1 cellular context compared by ENCODE assay signal in the genomic region with DNA sequence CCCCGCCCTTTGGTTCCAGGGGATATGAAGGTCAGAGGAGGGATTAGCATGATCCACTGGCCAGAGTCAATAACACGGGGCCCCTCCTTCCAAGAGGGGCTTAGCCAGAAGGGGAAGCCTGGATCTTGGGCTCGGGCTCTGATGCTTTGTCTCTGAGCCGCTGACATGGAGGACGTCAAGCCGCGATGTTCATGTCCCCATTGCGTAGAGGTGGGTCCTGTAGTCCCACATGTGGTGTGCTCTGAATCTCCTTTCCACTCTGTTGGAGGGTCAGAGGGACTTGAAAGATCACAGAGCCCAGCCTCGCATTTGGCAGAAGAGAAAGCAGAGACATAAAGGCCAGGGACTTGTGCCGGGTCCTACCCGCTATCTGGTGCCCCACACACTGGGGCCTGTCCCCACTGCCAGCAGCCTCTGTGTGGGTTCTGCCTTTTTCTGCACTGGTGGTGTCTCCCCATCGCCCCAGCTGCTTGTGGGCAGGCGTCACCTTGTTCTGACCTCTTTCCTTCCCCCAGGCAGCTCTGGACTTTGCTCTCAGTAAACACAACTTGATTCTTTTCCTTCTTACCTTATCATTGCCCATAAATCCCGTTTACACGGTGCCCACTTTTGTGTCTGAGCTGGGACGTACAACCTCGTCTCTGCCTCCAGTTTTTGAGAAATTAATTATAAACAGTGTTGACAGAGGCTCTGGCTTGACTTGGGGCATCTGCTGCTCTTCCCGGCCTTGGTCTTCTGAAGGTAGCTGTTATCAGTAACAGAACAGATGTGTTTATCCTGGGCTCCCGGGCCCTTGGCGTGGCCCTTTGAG.
TF ChIP-seq lines count a peak whose summit lies in the region.

No MANE protein-coding gene starts in this region.

TF ChIP-seq in HepG2, 621 proteins besides CTCF, POLR2A, EP300 and RAD21 (continued from another document and continues in another):
- TF ChIP-seq TBX3 (IDR thresholded peaks at IDR 0.05; ENCODE audit: borderline replicate concordance) (no peak), TRIM24 (CRISPR knock-in tag; IDR thresholded peaks at IDR 0.05) (no peak), ZNF766 (CRISPR knock-in tag; IDR thresholded peaks at IDR 0.05; ENCODE audit: borderline replicate concordance) (peak; percentile 24; the same call in 1 of the 2 replicates), CBX1 (IDR thresholded peaks at IDR 0.05; ENCODE audit: low read depth) (no peak), KLF13 (CRISPR knock-in tag; IDR thresholded peaks at IDR 0.05) (no peak), HIVEP1 (CRISPR knock-in tag; IDR thresholded peaks at IDR 0.05) (peak; percentile 20; the same call in 1 of the 2 replicates), MXI1 (IDR thresholded peaks at IDR 0.05; ENCODE audit: borderline replicate concordance, low read depth, low read length) (no peak), TCF12 (IDR thresholded peaks at IDR 0.05) (no peak), TCF12 (CRISPR knock-in tag; IDR thresholded peaks at IDR 0.05) (no peak), ELF4 (CRISPR knock-in tag; IDR thresholded peaks at IDR 0.05; ENCODE audit: borderline replicate concordance) (no peak), ZNF605 (CRISPR knock-in tag; IDR thresholded peaks at IDR 0.05) (peak; percentile 93), ZKSCAN8 (CRISPR knock-in tag; IDR thresholded peaks at IDR 0.05; ENCODE audit: borderline replicate concordance) (no peak), TCF7L2 (IDR thresholded peaks at IDR 0.05; ENCODE audit: low read depth, low read length) (no peak), NR2F2 (IDR thresholded peaks at IDR 0.05; ENCODE audit: borderline replicate concordance, low read depth) (peak; percentile 63), ZFY (CRISPR knock-in tag; IDR thresholded peaks at IDR 0.05) (peak; percentile 48; the same call in 1 of the 2 replicates), JUND (CRISPR knock-in tag; IDR thresholded peaks at IDR 0.05) (peak; percentile 25; the same call in 1 of the 2 replicates), CHD4 (IDR thresholded peaks at IDR 0.05; ENCODE audit: borderline replicate concordance, low read length) (peak; percentile 64; the same call in 1 of the 2 replicates), HOXD1 (CRISPR knock-in tag; IDR thresholded peaks at IDR 0.05) (no peak), FOXM1 (CRISPR knock-in tag; IDR thresholded peaks at IDR 0.05) (no peak), POLR2AphosphoS2 (IDR thresholded peaks at IDR 0.05; ENCODE audit: low read depth, low read length) (no peak), NCOA2 (CRISPR knock-in tag; IDR thresholded peaks at IDR 0.05) (peak; percentile 79), ZNF256 (CRISPR knock-in tag; conservative IDR thresholded peaks at IDR 0.05) (no peak), SMARCC2 (IDR thresholded peaks at IDR 0.05) (no peak), ARID2 (CRISPR knock-in tag; IDR thresholded peaks at IDR 0.05; ENCODE audit: borderline replicate concordance) (0 out of 2 replicates have a peak, but pooled peaks have one; percentile 29), NR2F1 (CRISPR knock-in tag; IDR thresholded peaks at IDR 0.05) (peak in 1 of 2 experiments; percentile 74; a peak in 2 of 4 replicates), RFXAP (CRISPR knock-in tag; IDR thresholded peaks at IDR 0.05; ENCODE audit: borderline replicate concordance) (no peak), STAT5B (CRISPR knock-in tag; IDR thresholded peaks at IDR 0.05) (no peak; the same call in 1 of the 2 replicates), PHF21A (CRISPR knock-in tag; IDR thresholded peaks at IDR 0.05) (peak; percentile 89; the same call in 1 of the 2 replicates), ZBTB3 (CRISPR knock-in tag; IDR thresholded peaks at IDR 0.05; ENCODE audit: borderline replicate concordance, low read depth) (0 out of 2 replicates have a peak, but pooled peaks have one; percentile 54), ZNF354B (CRISPR knock-in tag; IDR thresholded peaks at IDR 0.05) (peak; percentile 85), KAT2B (IDR thresholded peaks at IDR 0.05; ENCODE audit: borderline replicate concordance, low read depth, low read length) (no peak), REL (CRISPR knock-in tag; conservative IDR thresholded peaks at IDR 0.05) (no peak), ZNF510 (CRISPR knock-in tag; IDR thresholded peaks at IDR 0.05; ENCODE audit: low read depth) (no peak)
- TF ChIP-seq, protein P1, sequence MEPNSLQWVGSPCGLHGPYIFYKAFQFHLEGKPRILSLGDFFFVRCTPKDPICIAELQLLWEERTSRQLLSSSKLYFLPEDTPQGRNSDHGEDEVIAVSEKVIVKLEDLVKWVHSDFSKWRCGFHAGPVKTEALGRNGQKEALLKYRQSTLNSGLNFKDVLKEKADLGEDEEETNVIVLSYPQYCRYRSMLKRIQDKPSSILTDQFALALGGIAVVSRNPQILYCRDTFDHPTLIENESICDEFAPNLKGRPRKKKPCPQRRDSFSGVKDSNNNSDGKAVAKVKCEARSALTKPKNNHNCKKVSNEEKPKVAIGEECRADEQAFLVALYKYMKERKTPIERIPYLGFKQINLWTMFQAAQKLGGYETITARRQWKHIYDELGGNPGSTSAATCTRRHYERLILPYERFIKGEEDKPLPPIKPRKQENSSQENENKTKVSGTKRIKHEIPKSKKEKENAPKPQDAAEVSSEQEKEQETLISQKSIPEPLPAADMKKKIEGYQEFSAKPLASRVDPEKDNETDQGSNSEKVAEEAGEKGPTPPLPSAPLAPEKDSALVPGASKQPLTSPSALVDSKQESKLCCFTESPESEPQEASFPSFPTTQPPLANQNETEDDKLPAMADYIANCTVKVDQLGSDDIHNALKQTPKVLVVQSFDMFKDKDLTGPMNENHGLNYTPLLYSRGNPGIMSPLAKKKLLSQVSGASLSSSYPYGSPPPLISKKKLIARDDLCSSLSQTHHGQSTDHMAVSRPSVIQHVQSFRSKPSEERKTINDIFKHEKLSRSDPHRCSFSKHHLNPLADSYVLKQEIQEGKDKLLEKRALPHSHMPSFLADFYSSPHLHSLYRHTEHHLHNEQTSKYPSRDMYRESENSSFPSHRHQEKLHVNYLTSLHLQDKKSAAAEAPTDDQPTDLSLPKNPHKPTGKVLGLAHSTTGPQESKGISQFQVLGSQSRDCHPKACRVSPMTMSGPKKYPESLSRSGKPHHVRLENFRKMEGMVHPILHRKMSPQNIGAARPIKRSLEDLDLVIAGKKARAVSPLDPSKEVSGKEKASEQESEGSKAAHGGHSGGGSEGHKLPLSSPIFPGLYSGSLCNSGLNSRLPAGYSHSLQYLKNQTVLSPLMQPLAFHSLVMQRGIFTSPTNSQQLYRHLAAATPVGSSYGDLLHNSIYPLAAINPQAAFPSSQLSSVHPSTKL (CRISPR knock-in tag; IDR thresholded peaks at IDR 0.05): peak; percentile 86
- TF ChIP-seq, protein P2, sequence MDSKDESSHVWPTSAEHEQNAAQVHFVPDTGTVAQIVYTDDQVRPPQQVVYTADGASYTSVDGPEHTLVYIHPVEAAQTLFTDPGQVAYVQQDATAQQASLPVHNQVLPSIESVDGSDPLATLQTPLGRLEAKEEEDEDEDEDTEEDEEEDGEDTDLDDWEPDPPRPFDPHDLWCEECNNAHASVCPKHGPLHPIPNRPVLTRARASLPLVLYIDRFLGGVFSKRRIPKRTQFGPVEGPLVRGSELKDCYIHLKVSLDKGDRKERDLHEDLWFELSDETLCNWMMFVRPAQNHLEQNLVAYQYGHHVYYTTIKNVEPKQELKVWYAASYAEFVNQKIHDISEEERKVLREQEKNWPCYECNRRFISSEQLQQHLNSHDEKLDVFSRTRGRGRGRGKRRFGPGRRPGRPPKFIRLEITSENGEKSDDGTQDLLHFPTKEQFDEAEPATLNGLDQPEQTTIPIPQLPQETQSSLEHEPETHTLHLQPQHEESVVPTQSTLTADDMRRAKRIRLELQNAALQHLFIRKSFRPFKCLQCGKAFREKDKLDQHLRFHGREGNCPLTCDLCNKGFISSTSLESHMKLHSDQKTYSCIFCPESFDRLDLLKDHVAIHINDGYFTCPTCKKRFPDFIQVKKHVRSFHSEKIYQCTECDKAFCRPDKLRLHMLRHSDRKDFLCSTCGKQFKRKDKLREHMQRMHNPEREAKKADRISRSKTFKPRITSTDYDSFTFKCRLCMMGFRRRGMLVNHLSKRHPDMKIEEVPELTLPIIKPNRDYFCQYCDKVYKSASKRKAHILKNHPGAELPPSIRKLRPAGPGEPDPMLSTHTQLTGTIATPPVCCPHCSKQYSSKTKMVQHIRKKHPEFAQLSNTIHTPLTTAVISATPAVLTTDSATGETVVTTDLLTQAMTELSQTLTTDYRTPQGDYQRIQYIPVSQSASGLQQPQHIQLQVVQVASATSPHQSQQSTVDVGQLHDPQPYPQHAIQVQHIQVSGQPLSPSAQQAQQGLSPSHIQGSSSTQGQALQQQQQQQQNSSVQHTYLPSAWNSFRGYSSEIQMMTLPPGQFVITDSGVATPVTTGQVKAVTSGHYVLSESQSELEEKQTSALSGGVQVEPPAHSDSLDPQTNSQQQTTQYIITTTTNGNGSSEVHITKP (CRISPR knock-in tag; IDR thresholded peaks at IDR 0.05; ENCODE audit: low read depth): peak; percentile 76
- TF ChIP-seq, protein P3, sequence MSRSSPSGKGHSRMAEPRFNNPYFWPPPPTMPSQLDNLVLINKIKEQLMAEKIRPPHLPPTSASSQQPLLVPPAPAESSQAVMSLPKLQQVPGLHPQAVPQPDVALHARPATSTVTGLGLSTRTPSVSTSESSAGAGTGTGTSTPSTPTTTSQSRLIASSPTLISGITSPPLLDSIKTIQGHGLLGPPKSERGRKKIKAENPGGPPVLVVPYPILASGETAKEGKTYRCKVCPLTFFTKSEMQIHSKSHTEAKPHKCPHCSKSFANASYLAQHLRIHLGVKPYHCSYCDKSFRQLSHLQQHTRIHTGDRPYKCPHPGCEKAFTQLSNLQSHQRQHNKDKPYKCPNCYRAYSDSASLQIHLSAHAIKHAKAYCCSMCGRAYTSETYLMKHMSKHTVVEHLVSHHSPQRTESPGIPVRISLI (CRISPR knock-in tag; IDR thresholded peaks at IDR 0.05; ENCODE audit: borderline replicate concordance): no peak
- TF ChIP-seq, protein P4, sequence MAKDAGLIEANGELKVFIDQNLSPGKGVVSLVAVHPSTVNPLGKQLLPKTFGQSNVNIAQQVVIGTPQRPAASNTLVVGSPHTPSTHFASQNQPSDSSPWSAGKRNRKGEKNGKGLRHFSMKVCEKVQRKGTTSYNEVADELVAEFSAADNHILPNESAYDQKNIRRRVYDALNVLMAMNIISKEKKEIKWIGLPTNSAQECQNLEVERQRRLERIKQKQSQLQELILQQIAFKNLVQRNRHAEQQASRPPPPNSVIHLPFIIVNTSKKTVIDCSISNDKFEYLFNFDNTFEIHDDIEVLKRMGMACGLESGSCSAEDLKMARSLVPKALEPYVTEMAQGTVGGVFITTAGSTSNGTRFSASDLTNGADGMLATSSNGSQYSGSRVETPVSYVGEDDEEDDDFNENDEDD (CRISPR knock-in tag; IDR thresholded peaks at IDR 0.05; ENCODE audit: borderline replicate concordance): no peak; the same call in 1 of the 2 replicates
- TF ChIP-seq, protein P5, sequence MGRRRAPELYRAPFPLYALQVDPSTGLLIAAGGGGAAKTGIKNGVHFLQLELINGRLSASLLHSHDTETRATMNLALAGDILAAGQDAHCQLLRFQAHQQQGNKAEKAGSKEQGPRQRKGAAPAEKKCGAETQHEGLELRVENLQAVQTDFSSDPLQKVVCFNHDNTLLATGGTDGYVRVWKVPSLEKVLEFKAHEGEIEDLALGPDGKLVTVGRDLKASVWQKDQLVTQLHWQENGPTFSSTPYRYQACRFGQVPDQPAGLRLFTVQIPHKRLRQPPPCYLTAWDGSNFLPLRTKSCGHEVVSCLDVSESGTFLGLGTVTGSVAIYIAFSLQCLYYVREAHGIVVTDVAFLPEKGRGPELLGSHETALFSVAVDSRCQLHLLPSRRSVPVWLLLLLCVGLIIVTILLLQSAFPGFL (CRISPR knock-in tag; IDR thresholded peaks at IDR 0.05): 0 out of 2 replicates have a peak, but pooled peaks have one; percentile 12
- TF ChIP-seq, protein P6, sequence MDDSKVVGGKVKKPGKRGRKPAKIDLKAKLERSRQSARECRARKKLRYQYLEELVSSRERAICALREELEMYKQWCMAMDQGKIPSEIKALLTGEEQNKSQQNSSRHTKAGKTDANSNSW (CRISPR knock-in tag; IDR thresholded peaks at IDR 0.05; ENCODE audit: borderline replicate concordance): no peak
- TF ChIP-seq, protein P7, sequence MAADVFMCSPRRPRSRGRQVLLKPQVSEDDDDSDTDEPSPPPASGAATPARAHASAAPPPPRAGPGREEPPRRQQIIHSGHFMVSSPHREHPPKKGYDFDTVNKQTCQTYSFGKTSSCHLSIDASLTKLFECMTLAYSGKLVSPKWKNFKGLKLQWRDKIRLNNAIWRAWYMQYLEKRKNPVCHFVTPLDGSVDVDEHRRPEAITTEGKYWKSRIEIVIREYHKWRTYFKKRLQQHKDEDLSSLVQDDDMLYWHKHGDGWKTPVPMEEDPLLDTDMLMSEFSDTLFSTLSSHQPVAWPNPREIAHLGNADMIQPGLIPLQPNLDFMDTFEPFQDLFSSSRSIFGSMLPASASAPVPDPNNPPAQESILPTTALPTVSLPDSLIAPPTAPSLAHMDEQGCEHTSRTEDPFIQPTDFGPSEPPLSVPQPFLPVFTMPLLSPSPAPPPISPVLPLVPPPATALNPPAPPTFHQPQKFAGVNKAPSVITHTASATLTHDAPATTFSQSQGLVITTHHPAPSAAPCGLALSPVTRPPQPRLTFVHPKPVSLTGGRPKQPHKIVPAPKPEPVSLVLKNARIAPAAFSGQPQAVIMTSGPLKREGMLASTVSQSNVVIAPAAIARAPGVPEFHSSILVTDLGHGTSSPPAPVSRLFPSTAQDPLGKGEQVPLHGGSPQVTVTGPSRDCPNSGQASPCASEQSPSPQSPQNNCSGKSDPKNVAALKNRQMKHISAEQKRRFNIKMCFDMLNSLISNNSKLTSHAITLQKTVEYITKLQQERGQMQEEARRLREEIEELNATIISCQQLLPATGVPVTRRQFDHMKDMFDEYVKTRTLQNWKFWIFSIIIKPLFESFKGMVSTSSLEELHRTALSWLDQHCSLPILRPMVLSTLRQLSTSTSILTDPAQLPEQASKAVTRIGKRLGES (CRISPR knock-in tag; IDR thresholded peaks at IDR 0.05; ENCODE audit: borderline replicate concordance): no peak
- TF ChIP-seq, protein P8, sequence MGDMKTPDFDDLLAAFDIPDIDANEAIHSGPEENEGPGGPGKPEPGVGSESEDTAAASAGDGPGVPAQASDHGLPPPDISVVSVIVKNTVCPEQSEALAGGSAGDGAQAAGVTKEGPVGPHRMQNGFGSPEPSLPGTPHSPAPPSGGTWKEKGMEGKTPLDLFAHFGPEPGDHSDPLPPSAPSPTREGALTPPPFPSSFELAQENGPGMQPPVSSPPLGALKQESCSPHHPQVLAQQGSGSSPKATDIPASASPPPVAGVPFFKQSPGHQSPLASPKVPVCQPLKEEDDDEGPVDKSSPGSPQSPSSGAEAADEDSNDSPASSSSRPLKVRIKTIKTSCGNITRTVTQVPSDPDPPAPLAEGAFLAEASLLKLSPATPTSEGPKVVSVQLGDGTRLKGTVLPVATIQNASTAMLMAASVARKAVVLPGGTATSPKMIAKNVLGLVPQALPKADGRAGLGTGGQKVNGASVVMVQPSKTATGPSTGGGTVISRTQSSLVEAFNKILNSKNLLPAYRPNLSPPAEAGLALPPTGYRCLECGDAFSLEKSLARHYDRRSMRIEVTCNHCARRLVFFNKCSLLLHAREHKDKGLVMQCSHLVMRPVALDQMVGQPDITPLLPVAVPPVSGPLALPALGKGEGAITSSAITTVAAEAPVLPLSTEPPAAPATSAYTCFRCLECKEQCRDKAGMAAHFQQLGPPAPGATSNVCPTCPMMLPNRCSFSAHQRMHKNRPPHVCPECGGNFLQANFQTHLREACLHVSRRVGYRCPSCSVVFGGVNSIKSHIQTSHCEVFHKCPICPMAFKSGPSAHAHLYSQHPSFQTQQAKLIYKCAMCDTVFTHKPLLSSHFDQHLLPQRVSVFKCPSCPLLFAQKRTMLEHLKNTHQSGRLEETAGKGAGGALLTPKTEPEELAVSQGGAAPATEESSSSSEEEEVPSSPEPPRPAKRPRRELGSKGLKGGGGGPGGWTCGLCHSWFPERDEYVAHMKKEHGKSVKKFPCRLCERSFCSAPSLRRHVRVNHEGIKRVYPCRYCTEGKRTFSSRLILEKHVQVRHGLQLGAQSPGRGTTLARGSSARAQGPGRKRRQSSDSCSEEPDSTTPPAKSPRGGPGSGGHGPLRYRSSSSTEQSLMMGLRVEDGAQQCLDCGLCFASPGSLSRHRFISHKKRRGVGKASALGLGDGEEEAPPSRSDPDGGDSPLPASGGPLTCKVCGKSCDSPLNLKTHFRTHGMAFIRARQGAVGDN (CRISPR knock-in tag; IDR thresholded peaks at IDR 0.05): peak; percentile 92
